15 cellular contexts compared by ENCODE assay signal in the genomic region with DNA sequence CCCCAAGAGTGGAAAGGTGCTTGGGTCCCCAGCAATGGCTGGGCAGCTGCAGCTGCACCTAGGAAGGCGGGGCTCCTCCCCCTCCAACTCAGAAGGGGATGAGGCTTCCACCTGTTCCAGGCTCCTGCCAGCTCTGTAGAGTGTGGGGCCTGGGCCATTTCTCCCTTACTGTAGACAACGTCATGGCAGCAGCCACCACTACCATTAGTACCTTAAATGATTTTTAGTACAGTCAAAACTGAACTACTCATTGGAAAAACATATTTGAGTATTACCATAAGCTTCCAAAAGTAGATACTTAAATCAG.
A peak's percentile ranks its signal among the peaks of the same experiment; 100 is the strongest.
DNase-seq lines count a peak whose midpoint lies in the region; ATAC-seq, FAIRE-seq and TF ChIP-seq lines count a peak whose summit lies in the region.
"Had no signal": no experiment of that assay in that cellular context is flagged by ENCODE, and none has a peak within 500 bp of the region (broad histone marks: within the 10 kb centered on the region; RNA-seq: fewer than 3 reads in every experiment).

No MANE protein-coding gene starts in this region.

- intact Hi-C loops in OCI-LY7 (cut with micrococcal nuclease; ENCODE audit: unreplicated experiment) = no loop called here
- intact Hi-C loops in sciatic nerve (cut with DNase I) = no loop called here
- intact Hi-C loops in aorta (cut with DNase I) = no loop called here

- H3K27ac ChIP-seq in OCI-LY7 (ENCODE audit: low read depth, low read length, poor library complexity, severe bottlenecking) (no peak overlapping the region), H1 (ENCODE audit: low read depth, low read length) (no peak overlapping the region), aorta (ENCODE audit: low read depth in 1 of 2, low read length in 2 of 2) (no peak overlapping the region)
- H3K27ac ChIP-seq: BLaER1 treated with 17β-estradiol and CSF1 and Interleukin-3, amounts not matched to agents 10 nM and 100 nM had no signal

- TF ChIP-seq RAD21 in H1 (IDR thresholded peaks at IDR 0.05 in 1 of 2, conservative IDR thresholded peaks at IDR 0.05 in 1 of 2; ENCODE audit: low read depth in 2 of 2, low read length in 2 of 2) = no peak

- H3K4me1 ChIP-seq in OCI-LY7 (ENCODE audit: insufficient read depth, low read length, poor library complexity, severe bottlenecking) = peaks cover 9% of the 10 kb centered on the region
- no peaks in the 10 kb centered on the region for H3K4me1 ChIP-seq in H1 (replicated peaks in 1 of 4; ENCODE audit: control insufficient read depth in 3 of 4, insufficient read depth in 4 of 4, low read length in 3 of 4)
- no peaks in the 10 kb centered on the region for H3K4me1 ChIP-seq in aorta (ENCODE audit: control insufficient read depth in 1 of 2, insufficient read depth in 2 of 2, low read length in 2 of 2)
- H3K4me1 ChIP-seq: BLaER1 treated with 17β-estradiol and CSF1 and Interleukin-3, amounts not matched to agents 10 nM and 100 nM; HAP-1 had no signal

- H3K23me2 ChIP-seq in H1 (ENCODE audit: low read depth, low read length) = no peaks in the 10 kb centered on the region

- H2BK20ac ChIP-seq in H1 (ENCODE audit: low read length) = no peak overlapping the region

- H3K4me2 ChIP-seq in OCI-LY7 (ENCODE audit: low read length) = no peak overlapping the region
- no peak overlapping the region for H3K4me2 ChIP-seq in H1 (ENCODE audit: insufficient read depth in 1 of 2, low read depth in 2 of 2, low read length in 2 of 2)
- H3K4me2 ChIP-seq: BLaER1 treated with 17β-estradiol and CSF1 and Interleukin-3, amounts not matched to agents 10 nM and 100 nM had no signal

- CTCF ChIA-PET in OCI-LY7 (lab: Charles Lee; ENCODE audit: unreplicated experiment) (no interaction called here), H1 (lab: Charles Lee; ENCODE audit: partially characterized antibody) (no interaction called here)

- H3K79me1 ChIP-seq in H1 (ENCODE audit: low read depth, low read length) = no peaks in the 10 kb centered on the region

- no TSS peak for BruUV-seq in OCI-LY7 (replicated peaks; lab: Mats Ljungman, UMichigan)

- H3K56ac ChIP-seq in H1 (replicated peaks; ENCODE audit: insufficient read length, low read depth, low read length) = no peak overlapping the region

- 82% methylated on average over 1 of the region's 2 CpGs; no CpG with 5 or more reads in 1 of the 2 experiments for WGBS in H1 (ENCODE audit: extremely low coverage in 1 of 2, insufficient coverage in 1 of 2, insufficient read length in 1 of 2, insufficient replicate concordance in 2 of 2, low coverage in 1 of 2, low lambda C conversion rate in 2 of 2, missing lambda C conversion rate in 1 of 2), 2 experiments
- WGBS in aorta, 2 donors = 79 to 85% methylated on average over 2 of the region's 2 CpGs

- H3K27me3 ChIP-seq in H1 (replicated peaks in 1 of 4; ENCODE audit: control insufficient read depth in 3 of 4, extremely low read depth in 1 of 4, insufficient read depth in 3 of 4, low read length in 3 of 4) (no peaks in the 10 kb centered on the region), aorta (ENCODE audit: control insufficient read depth in 1 of 2, insufficient read depth in 2 of 2, low read length in 1 of 2) (no peaks in the 10 kb centered on the region)
- H3K27me3 ChIP-seq: BLaER1 treated with 17β-estradiol and CSF1 and Interleukin-3, amounts not matched to agents 10 nM and 100 nM had no signal

- no peak for TF ChIP-seq EP300 in H1 (IDR thresholded peaks at IDR 0.05; ENCODE audit: borderline replicate concordance in 1 of 2, low read depth in 2 of 2, low read length in 2 of 2)

- H3K23ac ChIP-seq in H1 (ENCODE audit: insufficient read length) = no peak overlapping the region

- TF ChIP-seq CTCF in OCI-LY7 (conservative IDR thresholded peaks at IDR 0.05; ENCODE audit: low read length) (no peak), H1 (IDR thresholded peaks at IDR 0.05; ENCODE audit: control extremely low read depth in 1 of 3, insufficient read depth in 1 of 3, low read depth in 1 of 3, low read length in 3 of 3) (no peak)

- H2AFZ ChIP-seq in OCI-LY7 (ENCODE audit: low read length) (0 out of 2 replicates have a peak overlapping the region, but pooled peaks have one; percentile 3), H1 (ENCODE audit: low read length) (no peak overlapping the region)

- ATAC-seq in sciatic nerve (peak; percentile 38), aorta (ENCODE audit: low FRiP score) (peak; percentile 46)
- ATAC-seq: HepG2 had no signal

- no peak overlapping the region for H3K18ac ChIP-seq in H1 (ENCODE audit: extremely low read depth, low read length)

- no peak overlapping the region for H2AK5ac ChIP-seq in H1 (ENCODE audit: low read depth, low read length)

- H3K9me2 ChIP-seq in OCI-LY7 (ENCODE audit: insufficient read depth, low read length) = no peaks in the 10 kb centered on the region

- H3K14ac ChIP-seq in H1 (ENCODE audit: insufficient read length) = no peak overlapping the region

- H3K9me3 ChIP-seq in OCI-LY7 (ENCODE audit: low read length) (0 out of 2 replicates have a peak, but pooled peaks cover 5% of the 10 kb centered on the region), H1 (ENCODE audit: insufficient read depth in 2 of 2, low read depth in 1 of 2, low read length in 1 of 2) (no peaks in the 10 kb centered on the region; a peak in 1 of 4 replicates), aorta (ENCODE audit: control insufficient read depth, low read length) (no peaks in the 10 kb centered on the region)
- H3K9me3 ChIP-seq: BLaER1 treated with 17β-estradiol and CSF1 and Interleukin-3, amounts not matched to agents 10 nM and 100 nM; HAP-1 had no signal

- no peak overlapping the region for H2BK15ac ChIP-seq in H1 (ENCODE audit: low read length)

- no peak overlapping the region for H2BK120ac ChIP-seq in H1 (replicated peaks; ENCODE audit: low read depth, low read length)

- H4K91ac ChIP-seq in H1 (replicated peaks; ENCODE audit: insufficient read length, low read length) = no peak overlapping the region

- peak overlapping the region; percentile 79; the same call in 1 of the 2 replicates for H4K8ac ChIP-seq in H1 (ENCODE audit: extremely low read depth, insufficient read depth, low read length)

- H3K36me3 ChIP-seq in OCI-LY7 (ENCODE audit: insufficient read depth, low read length) (no peaks in the 10 kb centered on the region), H1 (ENCODE audit: control insufficient read depth in 2 of 4, insufficient read depth in 4 of 4, low read length in 3 of 4) (no peaks in the 10 kb centered on the region), aorta (ENCODE audit: control insufficient read depth in 1 of 2, insufficient read depth in 2 of 2, low read length in 1 of 2) (no peaks in the 10 kb centered on the region)
- H3K36me3 ChIP-seq: BLaER1 treated with 17β-estradiol and CSF1 and Interleukin-3, amounts not matched to agents 10 nM and 100 nM; HAP-1 had no signal

- H2BK5ac ChIP-seq in H1 (ENCODE audit: low read depth, low read length) = no peak overlapping the region

- POLR2A ChIA-PET in OCI-LY7 (lab: Charles Lee) = no interaction called here
- POLR2A ChIA-PET in H1 (lab: Charles Lee; ENCODE audit: partially characterized antibody) = no interaction called here

- no peak for TF ChIP-seq POLR2A in H1 (IDR thresholded peaks at IDR 0.05; ENCODE audit: control extremely low read depth in 1 of 2, low read depth in 2 of 2, low read length in 2 of 2)

- H2BK12ac ChIP-seq in H1 (ENCODE audit: low read depth, low read length) = no peak overlapping the region

- H4K20me1 ChIP-seq in OCI-LY7 (ENCODE audit: insufficient read depth, low read length) (no peaks in the 10 kb centered on the region), H1 (replicated peaks in 1 of 2; ENCODE audit: control insufficient read depth in 1 of 2, insufficient read depth in 2 of 2, low read length in 2 of 2) (no peaks in the 10 kb centered on the region)
- H4K20me1 ChIP-seq: BLaER1 treated with 17β-estradiol and CSF1 and Interleukin-3, amounts not matched to agents 10 nM and 100 nM had no signal

- H3K4me3 ChIP-seq in OCI-LY7 (ENCODE audit: low read depth, low read length, poor library complexity, severe bottlenecking) (no peak overlapping the region), H1 (ENCODE audit: extremely low read depth in 1 of 4, insufficient read depth in 2 of 4, low read depth in 3 of 4, low read length in 4 of 4) (no peak overlapping the region), aorta (ENCODE audit: low read length in 2 of 2) (no peak overlapping the region)
- H3K4me3 ChIP-seq: BLaER1 treated with 17β-estradiol and CSF1 and Interleukin-3, amounts not matched to agents 10 nM and 100 nM; HAP-1 had no signal

- H3K79me2 ChIP-seq in OCI-LY7 (ENCODE audit: insufficient read depth, low read depth, low read length) (no peaks in the 10 kb centered on the region), H1 (ENCODE audit: control insufficient read depth in 1 of 2, insufficient read depth in 2 of 2, low read length in 2 of 2) (no peaks in the 10 kb centered on the region)

- no peak for FAIRE-seq in H1 (lab: Jason Lieb, UNC)
- FAIRE-seq in HTR-8/SVneo (lab: Jason Lieb, UNC) = no peak
- FAIRE-seq: GM18507, HepG2 had no signal

- DNase-seq in OCI-LY7 (ENCODE audit: low spot score) = no peak
- DNase-seq in H1 (ENCODE audit: low read depth in 1 of 2, low spot score in 2 of 2) = no peak
- DNase-seq in sciatic nerve (ENCODE audit: low spot score) = no peak
- DNase-seq in aorta = no peak
- no peak for DNase-seq in HTR-8/SVneo (ENCODE audit: insufficient read length, low spot score)
- DNase-seq in NCI-H510A (lab: John Stamatoyannopoulos, UW) = no peak
- no peak for DNase-seq in GF-D8 (lab: John Stamatoyannopoulos, UW)
- DNase-seq: ACHN; CD4-positive, CD25-positive, alpha-beta regulatory T cell; DMS53; GOT3 had no signal

- H3K9ac ChIP-seq in H1 (replicated peaks in 1 of 4; ENCODE audit: extremely low read depth in 1 of 4, low read depth in 3 of 4, low read length in 3 of 4) = no peak overlapping the region
- H3K9ac ChIP-seq: BLaER1 treated with 17β-estradiol and CSF1 and Interleukin-3, amounts not matched to agents 10 nM and 100 nM had no signal

- no peak overlapping the region for H3K4ac ChIP-seq in H1 (replicated peaks; ENCODE audit: insufficient read length, low read depth, low read length)

- H4K5ac ChIP-seq in H1 (ENCODE audit: insufficient read length, low read depth, low read length) = no peak overlapping the region

TF ChIP-seq in H1, 55 proteins besides CTCF, POLR2A, EP300 and RAD21:
- TF ChIP-seq SUZ12 (IDR thresholded peaks at IDR 0.05; ENCODE audit: low read length) (no peak), BACH1 (IDR thresholded peaks at IDR 0.05; ENCODE audit: low read length) (no peak), CHD2 (IDR thresholded peaks at IDR 0.05; ENCODE audit: low read length) (no peak), ASH2L (IDR thresholded peaks at IDR 0.05; ENCODE audit: low read length) (no peak), CTBP2 (IDR thresholded peaks at IDR 0.05; ENCODE audit: borderline replicate concordance, insufficient read depth, insufficient read length, low read length) (no peak)
- TF ChIP-seq, protein P1, sequence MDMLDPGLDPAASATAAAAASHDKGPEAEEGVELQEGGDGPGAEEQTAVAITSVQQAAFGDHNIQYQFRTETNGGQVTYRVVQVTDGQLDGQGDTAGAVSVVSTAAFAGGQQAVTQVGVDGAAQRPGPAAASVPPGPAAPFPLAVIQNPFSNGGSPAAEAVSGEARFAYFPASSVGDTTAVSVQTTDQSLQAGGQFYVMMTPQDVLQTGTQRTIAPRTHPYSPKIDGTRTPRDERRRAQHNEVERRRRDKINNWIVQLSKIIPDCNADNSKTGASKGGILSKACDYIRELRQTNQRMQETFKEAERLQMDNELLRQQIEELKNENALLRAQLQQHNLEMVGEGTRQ (IDR thresholded peaks at IDR 0.05; ENCODE audit: low read length) = no peak
